30 cellular contexts compared by ENCODE assay signal in the genomic region with DNA sequence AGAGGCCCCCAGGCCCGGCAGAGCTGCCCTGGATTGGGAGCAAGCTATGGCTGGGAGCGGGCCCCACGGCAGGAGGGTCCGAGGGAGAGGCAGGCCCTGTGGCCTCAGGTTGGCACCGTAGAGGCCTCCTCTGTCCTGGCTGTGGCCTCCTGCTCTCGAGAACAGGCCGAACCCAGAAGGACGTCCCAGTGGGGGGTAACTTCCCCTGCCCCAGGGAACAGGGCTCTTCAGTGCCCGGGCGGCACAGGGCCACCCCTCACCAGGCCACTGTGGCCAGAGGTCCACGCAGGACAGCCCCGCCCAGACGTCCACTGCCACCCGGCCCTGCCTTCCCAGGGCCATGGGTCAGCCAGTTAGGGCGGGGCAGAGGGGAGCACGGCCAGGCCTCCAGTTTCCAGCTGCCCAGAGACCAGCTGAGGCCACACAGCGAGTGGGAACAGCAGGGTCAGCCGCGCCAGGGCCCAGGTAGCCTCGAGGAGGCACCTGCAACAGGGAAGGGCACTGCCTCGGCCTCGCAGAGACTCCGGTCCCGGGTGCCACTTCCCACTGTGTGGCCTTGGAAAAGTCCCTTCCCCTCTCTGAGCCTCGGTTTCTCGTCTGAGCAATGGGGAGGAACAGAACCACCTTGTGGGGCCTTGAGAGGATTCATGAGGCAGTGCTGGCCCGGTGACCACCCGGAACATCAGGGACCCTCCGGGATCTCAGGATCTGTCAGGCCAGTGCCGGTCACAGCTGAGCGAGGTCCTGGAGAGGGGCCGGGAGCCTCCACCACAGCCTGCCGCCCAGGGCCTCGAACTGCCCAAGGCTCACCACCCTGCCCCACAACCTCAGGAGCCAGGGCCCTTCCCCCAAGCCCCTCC.
"Had no signal": no experiment of that assay in that cellular context is flagged by ENCODE, and none has a peak within 500 bp of the region (broad histone marks: within the 10 kb centered on the region; RNA-seq: fewer than 3 reads in every experiment).

No MANE protein-coding gene starts in this region.

- H3K27me3 ChIP-seq: adrenal gland, body of pancreas, brain microvascular endothelial cell, breast epithelium had no signal

- H3K9me3 ChIP-seq: adrenal gland, body of pancreas, breast epithelium had no signal

- H3K27ac ChIP-seq: adrenal gland, body of pancreas, brain microvascular endothelial cell, breast epithelium, VCaP had no signal

- DNase-seq: activated B cell treated with CpG ODN at 0.5 μM for 24 hours; activated CD4-positive, alpha-beta memory T cell treated with anti-CD3 and anti-CD28 coated beads for 36 hours; activated CD4-positive, alpha-beta T cell treated with anti-CD3 and anti-CD28 coated beads for 4 hours; activated CD4-positive, alpha-beta T cell treated with anti-CD3 and anti-CD28 coated beads, Interleukin-2, amount 10 ng/mL, durations not matched to agents 24 days and 14 days; activated CD4-positive, alpha-beta T cell treated with anti-CD3 and anti-CD28 coated beads, Interleukin-2, amount 50 U/mL, for 1 hour; activated CD4-positive, alpha-beta T cell treated with anti-CD3 and anti-CD28 coated beads, Interleukin-2, amount 50 U/mL, for 4 hours; activated CD4-positive, CD25-positive, alpha-beta regulatory T cell treated with anti-CD3 and anti-CD28 coated beads, Interleukin-2, amount 50 U/mL, for 72 hours; activated CD8-positive, alpha-beta memory T cell treated with anti-CD3 and anti-CD28 coated beads, Interleukin-2, amount 50 U/mL, for 4 hours; activated CD8-positive, alpha-beta T cell treated with anti-CD3 and anti-CD28 coated beads for 36 hours; activated effector memory CD4-positive, alpha-beta T cell treated with anti-CD3 and anti-CD28 coated beads, Interleukin-2, amount 50 U/mL, for 16 hours; activated gamma-delta T cell treated with Interleukin-2 at 50 U/mL for 16 hours; activated naive CD4-positive, alpha-beta T cell; activated naive CD4-positive, alpha-beta T cell treated with anti-CD3 and anti-CD28 coated beads for 36 hours; activated naive CD4-positive, alpha-beta T cell treated with anti-CD3 and anti-CD28 coated beads, Interleukin-2, amount 50 U/mL, for 16 hours; activated naive CD8-positive, alpha-beta T cell treated with anti-CD3 and anti-CD28 coated beads for 36 hours; activated T-cell treated with anti-CD3 and anti-CD28 coated beads for 4 hours; activated T-cell treated with anti-CD3 and anti-CD28 coated beads, Interleukin-2, amount 50 U/mL, for 1 hour; activated T-cell treated with anti-CD3 and anti-CD28 coated beads, Interleukin-2, amount 50 U/mL, for 4 hours; activated T-cell treated with anti-CD3 and anti-CD28 coated beads, Interleukin-2, amount 50 U/mL, for 72 hours; adrenal gland; amniotic stem cell; aorta; body of pancreas; brain microvascular endothelial cell; central memory CD4-positive, alpha-beta T cell; T-helper 1 cell; T-helper 2 cell; T-helper 9 cell had no signal

- H3K36me3 ChIP-seq: adrenal gland, breast epithelium had no signal

- H3K4me1 ChIP-seq: adrenal gland, body of pancreas, breast epithelium had no signal

- H3K4me3 ChIP-seq: adrenal gland, body of pancreas, breast epithelium had no signal
